ENCODE assay signal across 35 cellular contexts in the genomic region with DNA sequence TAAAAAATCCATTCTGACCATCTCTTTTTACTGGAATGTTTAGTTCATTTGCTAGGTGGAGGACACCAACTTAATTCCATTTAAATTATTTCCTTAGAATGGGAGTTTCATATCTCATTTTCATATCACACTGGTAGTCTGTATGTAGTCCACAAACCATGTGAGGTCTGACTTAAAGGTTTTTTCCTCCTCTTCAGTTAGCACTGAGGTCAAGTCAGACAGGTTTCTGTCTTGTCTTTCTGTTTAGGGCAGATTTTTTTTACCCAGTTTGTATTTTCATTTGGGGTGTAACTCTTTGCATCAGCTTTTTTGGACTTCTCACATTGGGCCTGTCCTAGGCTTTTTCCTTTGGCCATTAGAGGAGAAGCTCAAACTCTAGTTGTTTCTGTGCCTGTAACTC.
"Had no signal": no experiment of that assay in that cellular context is flagged by ENCODE, and none has a peak within 500 bp of the region (broad histone marks: within the 10 kb centered on the region; RNA-seq: fewer than 3 reads in every experiment).

No MANE protein-coding gene starts in this region.

- H3K9ac ChIP-seq: KMS-11 had no signal

- H3K4me3 ChIP-seq: MG63 had no signal

- H3K27me3 ChIP-seq: MG63 had no signal

- H3K4me2 ChIP-seq: KMS-11 had no signal

- H3K27ac ChIP-seq: KMS-11 had no signal

- DNase-seq: Karpas-422, Kasumi-1, KBM-7, KG1, MG63, MV-4-11, NCI-H1048, NCI-H1092, NCI-H1092 treated with DMSO at 0.1 percent for 48 hours, NCI-H1105, NCI-H1105 treated with DMSO at 0.1 percent for 48 hours, NCI-H1417, NCI-H1417 treated with DMSO at 0.1 percent for 48 hours, NCI-H1436, NCI-H1436 treated with DMSO at 0.1 percent for 48 hours, NCI-H146, NCI-H1694, NCI-H1694 treated with DMSO at 0.1 percent for 48 hours, NCI-H187, NCI-H187 treated with DMSO at 0.1 percent for 48 hours, NCI-H1930, NCI-H2029, NCI-H2029 treated with DMSO at 0.1 percent for 48 hours, NCI-H2081, NCI-H2081 treated with DMSO at 0.1 percent for 48 hours, NCI-H2107, NCI-H2171, NCI-H2171 treated with DMSO at 0.1 percent for 48 hours, NCI-H2227 treated with DMSO at 0.1 percent for 48 hours, NCI-H226, NCI-H345, NCI-H446, NCI-H446 treated with DMSO at 0.1 percent for 48 hours, NCI-H510A had no signal
